In the genomic region with DNA sequence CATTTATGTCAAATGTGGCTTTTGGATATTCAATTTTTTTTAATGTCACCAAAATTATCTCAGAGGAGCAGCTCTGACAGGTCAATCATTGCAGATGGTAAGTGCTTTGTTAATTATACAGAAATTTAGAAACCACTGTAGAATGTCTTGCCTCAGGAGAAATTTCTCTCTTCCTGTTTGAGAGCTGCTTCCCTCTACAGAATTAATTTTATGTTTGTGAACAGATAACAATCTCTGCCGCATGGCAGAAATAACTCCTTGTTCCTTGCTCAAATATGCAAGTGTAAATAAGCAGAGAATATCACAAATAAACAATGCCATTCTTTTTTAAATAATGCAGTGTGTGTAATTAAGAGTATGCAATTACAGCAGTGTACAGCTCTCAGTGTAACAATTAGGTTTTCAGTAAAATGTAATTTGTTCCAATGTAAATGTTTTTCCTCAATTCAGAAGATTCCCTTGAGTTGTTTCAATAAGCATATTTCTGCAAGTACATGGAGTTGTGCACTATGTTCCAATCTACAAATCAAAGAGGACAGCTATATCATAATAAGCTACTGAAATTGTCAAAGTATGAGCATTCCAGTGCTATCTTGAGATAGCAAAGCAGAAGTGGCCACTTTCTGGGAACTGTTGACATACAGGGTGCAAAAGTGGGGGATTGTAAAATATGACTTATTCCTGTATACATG, we compare ENCODE assay signal across 1 cellular context.
TF ChIP-seq lines count a peak whose summit lies in the region.

No MANE protein-coding gene starts in this region.

TF ChIP-seq in HepG2, 621 proteins besides CTCF, POLR2A, EP300 and RAD21 (continued from another document):
- TF ChIP-seq, protein P1, sequence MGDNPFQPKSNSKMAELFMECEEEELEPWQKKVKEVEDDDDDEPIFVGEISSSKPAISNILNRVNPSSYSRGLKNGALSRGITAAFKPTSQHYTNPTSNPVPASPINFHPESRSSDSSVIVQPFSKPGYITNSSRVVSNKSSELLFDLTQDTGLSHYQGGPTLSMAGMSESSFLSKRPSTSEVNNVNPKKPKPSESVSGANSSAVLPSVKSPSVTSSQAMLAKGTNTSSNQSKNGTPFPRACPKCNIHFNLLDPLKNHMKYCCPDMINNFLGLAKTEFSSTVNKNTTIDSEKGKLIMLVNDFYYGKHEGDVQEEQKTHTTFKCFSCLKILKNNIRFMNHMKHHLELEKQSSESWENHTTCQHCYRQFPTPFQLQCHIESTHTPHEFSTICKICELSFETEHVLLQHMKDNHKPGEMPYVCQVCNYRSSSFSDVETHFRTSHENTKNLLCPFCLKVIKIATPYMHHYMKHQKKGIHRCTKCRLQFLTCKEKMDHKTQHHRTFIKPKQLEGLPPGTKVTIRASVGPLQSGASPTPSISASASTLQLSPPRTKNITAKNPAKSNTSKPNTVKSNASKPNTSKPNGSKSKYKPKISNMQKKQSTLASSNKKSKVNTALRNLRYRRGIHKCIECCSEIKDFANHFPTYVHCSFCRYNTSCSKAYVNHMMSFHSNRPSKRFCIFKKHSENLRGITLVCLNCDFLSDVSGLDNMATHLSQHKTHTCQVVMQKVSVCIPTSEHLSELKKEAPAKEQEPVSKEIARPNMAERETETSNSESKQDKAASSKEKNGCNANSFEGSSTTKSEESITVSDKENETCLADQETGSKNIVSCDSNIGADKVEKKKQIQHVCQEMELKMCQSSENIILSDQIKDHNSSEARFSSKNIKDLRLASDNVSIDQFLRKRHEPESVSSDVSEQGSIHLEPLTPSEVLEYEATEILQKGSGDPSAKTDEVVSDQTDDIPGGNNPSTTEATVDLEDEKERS (CRISPR knock-in tag; IDR thresholded peaks at IDR 0.05): no peak
- no peak for TF ChIP-seq ZFP37 (CRISPR knock-in tag; IDR thresholded peaks at IDR 0.05; ENCODE audit: borderline replicate concordance)
